27 cellular contexts compared by ENCODE assay signal in the genomic region with DNA sequence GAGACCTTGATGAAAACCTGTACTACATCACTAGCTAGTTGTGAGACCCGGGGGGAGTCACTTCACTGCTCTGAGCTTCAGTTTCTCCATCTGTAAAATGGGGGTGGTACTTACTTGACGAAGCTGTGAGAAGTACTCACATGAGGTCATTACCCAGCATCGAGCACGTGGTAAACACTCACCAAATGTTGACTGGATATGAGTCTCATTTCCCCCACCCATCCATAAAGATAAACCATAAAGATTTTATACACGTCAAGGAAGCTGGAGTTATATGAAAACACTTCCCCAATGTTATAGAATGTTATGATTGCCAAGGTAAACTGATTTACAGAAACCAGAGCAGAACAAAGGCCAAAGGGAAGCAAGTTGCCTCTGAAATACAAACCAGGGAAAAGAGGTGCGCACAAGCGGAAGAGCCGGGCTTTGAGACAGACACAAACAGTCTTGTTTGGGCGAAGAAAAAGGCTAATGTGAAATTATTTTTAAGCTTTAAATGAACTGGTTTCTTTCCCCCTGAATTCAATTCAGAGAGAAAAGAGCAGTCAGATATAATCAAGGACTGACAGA.
"Had no signal": no experiment of that assay in that cellular context is flagged by ENCODE, and none has a peak within 500 bp of the region (broad histone marks: within the 10 kb centered on the region; RNA-seq: fewer than 3 reads in every experiment).

No MANE protein-coding gene starts in this region.

- H3K4me3 ChIP-seq: ascending aorta, body of pancreas, SK-N-MC had no signal

- H3K9me3 ChIP-seq: ascending aorta, body of pancreas had no signal

- ATAC-seq: activated CD4-positive, alpha-beta T cell treated with anti-CD3 and anti-CD28 coated beads for 36 hours; activated T-cell treated with anti-CD3 and anti-CD28 coated beads, Interleukin-2, amount 50 U/mL, for 72 hours; body of pancreas; Panc1; Right ventricle myocardium inferior; T-cell had no signal

- FAIRE-seq: bronchial epithelial cell, TTC549 had no signal

- H3K36me3 ChIP-seq: ascending aorta, WERI-Rb-1 had no signal

- H3K27ac ChIP-seq: ascending aorta, body of pancreas, SK-N-MC, WERI-Rb-1 had no signal

- H3K4me1 ChIP-seq: ascending aorta, body of pancreas had no signal

- DNase-seq: activated CD4-positive, alpha-beta memory T cell treated with anti-CD3 and anti-CD28 coated beads, Interleukin-2, amount 10 ng/mL, durations not matched to agents 7 days and 5 days; activated CD4-positive, alpha-beta T cell treated with anti-CD3 and anti-CD28 coated beads for 36 hours; activated CD4-positive, alpha-beta T cell treated with anti-CD3 and anti-CD28 coated beads, Interleukin-2, amount 50 U/mL, for 1 hour; activated naive CD4-positive, alpha-beta T cell; activated T-cell treated with anti-CD3 and anti-CD28 coated beads, Interleukin-2, amount 50 U/mL, for 72 hours; amniotic stem cell; body of pancreas; central memory CD4-positive, alpha-beta T cell; Karpas-422; NCI-H1092 treated with DMSO at 0.1 percent for 48 hours; NCI-H1417 treated with DMSO at 0.1 percent for 48 hours; NCI-H1694; NCI-H2029 treated with DMSO at 0.1 percent for 48 hours; NCI-H446; NCI-H526; NCI-H774; RPMI8226; T-cell; T-helper 2 cell; T1000; WERI-Rb-1 had no signal

- H3K27me3 ChIP-seq: ascending aorta, body of pancreas had no signal
